ENCODE assay signal across 10 cellular contexts in genomic region chr3:124248471-124249028, GRCh38.
A peak's percentile ranks its signal among the peaks of the same experiment; 100 is the strongest.
DNase-seq lines count a peak whose midpoint lies in the region; ATAC-seq and TF ChIP-seq lines count a peak whose summit lies in the region.
"Had no signal": no experiment of that assay in that cellular context is flagged by ENCODE, and none has a peak within 500 bp of the region (broad histone marks: within the 10 kb centered on the region; RNA-seq: fewer than 3 reads in every experiment).

No MANE protein-coding gene starts in this region.

- H3K9me3 ChIP-seq in testis, result no peaks in the 10 kb centered on the region

- ATAC-seq in left colon (peak; percentile 97), GM21723 (IDR thresholded peaks at IDR 0.05; ENCODE audit: unreplicated experiment) (no peak), HG02610 (IDR thresholded peaks at IDR 0.05; ENCODE audit: unreplicated experiment) (no peak), GM19351 (IDR thresholded peaks at IDR 0.05; ENCODE audit: unreplicated experiment) (no peak)
- ATAC-seq: effector memory CD8-positive, alpha-beta T cell had no signal

- H3K36me3 Mint-ChIP-seq in chondrocyte (ENCODE audit: low read depth), result peaks cover 4% of the 10 kb centered on the region

- H3K27ac Mint-ChIP-seq in chondrocyte (ENCODE audit: unreplicated experiment), result peak overlapping the region; percentile 93
- H3K27ac Mint-ChIP-seq: effector memory CD8-positive, alpha-beta T cell had no signal

- WGBS in testis, 2 donors, result 26 to 38% methylated on average over 4 of the region's 4 CpGs

- H3K9me3 Mint-ChIP-seq in chondrocyte (ENCODE audit: low read depth), result no peaks in the 10 kb centered on the region
- H3K9me3 Mint-ChIP-seq: effector memory CD8-positive, alpha-beta T cell had no signal

- H3K36me3 ChIP-seq in testis (ENCODE audit: low read depth, missing control alignments), result no peaks in the 10 kb centered on the region

- peaks cover 3% of the 10 kb centered on the region for H3K4me1 ChIP-seq in testis

- intact Hi-C loops in left colon (cut with DNase I, micrococcal nuclease) (no loop called here), testis (cut with DNase I; ENCODE audit: low total_unique reads) (no loop called here)

- no peak for TF ChIP-seq POLR2A in testis (IDR thresholded peaks at IDR 0.05)

- TF ChIP-seq CTCF in chondrocyte (IDR thresholded peaks at IDR 0.05) (no peak), testis (IDR thresholded peaks at IDR 0.05) (no peak)

- H3K27ac ChIP-seq in testis, result peak overlapping the region; percentile 66 to 90

- no peaks in the 10 kb centered on the region for H3K27me3 ChIP-seq in testis

- H3K27me3 Mint-ChIP-seq in chondrocyte (ENCODE audit: low read depth), result no peaks in the 10 kb centered on the region

- H3K4me3 Mint-ChIP-seq in chondrocyte (ENCODE audit: unreplicated experiment), result peak overlapping the region; percentile 18
- H3K4me3 Mint-ChIP-seq: effector memory CD8-positive, alpha-beta T cell had no signal

- DNase-seq in HT1080 (ENCODE audit: low read depth) (peak; percentile 90), chondrocyte (ENCODE audit: low spot score) (no peak), left colon (peak; percentile 82 to 85), testis (peak; percentile 46), NCI-H1930 (lab: John Stamatoyannopoulos, UW) (no peak)
- DNase-seq: effector memory CD8-positive, alpha-beta T cell; NCI-H187 had no signal

- H3K4me1 Mint-ChIP-seq in chondrocyte (ENCODE audit: low read depth), result peaks cover 26% of the 10 kb centered on the region

- H3K4me3 ChIP-seq in testis, result no peak overlapping the region

Comparison
In these comparisons a context has a peak if more than half of its experiments do, and no peak if none do; other contexts are left out.
1. DNase-seq: peak in HT1080 (single experiment), left colon (2 of 2) and testis (single experiment); none in chondrocyte (single experiment) and NCI-H1930 (0 of 2).